In genomic region chr3:166481340-166481739, GRCh38 we compare ENCODE assay signal across 3 cellular contexts.
"Had no signal": no experiment of that assay in that cellular context is flagged by ENCODE, and none has a peak within 500 bp of the region (broad histone marks: within the 10 kb centered on the region; RNA-seq: fewer than 3 reads in every experiment).

No MANE protein-coding gene starts in this region.

- H3K4me3 ChIP-seq: GM12878 had no signal

- DNase-seq: GDM1, GF-D8 had no signal

- ATAC-seq: GM12878 had no signal
